Comparison of ENCODE assay signal across 31 cellular contexts in the genomic region with DNA sequence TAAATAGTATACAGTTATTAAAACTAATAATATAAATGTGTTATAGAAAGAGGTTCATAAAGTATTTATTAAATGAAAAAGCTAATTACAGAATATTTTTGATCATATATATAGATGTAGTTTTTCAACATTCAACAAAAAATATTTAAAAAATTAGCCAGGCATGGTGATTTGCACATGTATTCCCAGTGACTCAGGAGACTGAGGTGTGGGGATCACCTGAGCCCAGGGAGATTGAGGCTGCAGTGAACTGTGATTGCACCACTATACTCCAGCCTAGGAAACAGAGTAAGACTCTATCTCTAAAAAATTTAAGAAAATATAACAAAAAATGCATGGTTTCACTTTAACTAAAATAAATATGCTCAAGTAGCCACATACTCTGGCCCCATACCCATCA.
"Had no signal": no experiment of that assay in that cellular context is flagged by ENCODE, and none has a peak within 500 bp of the region (broad histone marks: within the 10 kb centered on the region; RNA-seq: fewer than 3 reads in every experiment).

No MANE protein-coding gene starts in this region.

- H3K4me1 Mint-ChIP-seq: endodermal cell; naive thymus-derived CD8-positive, alpha-beta T cell had no signal

- H2AFZ ChIP-seq: hepatocyte had no signal

- H3K36me3 ChIP-seq: esophagus squamous epithelium, gastrocnemius medialis, heart left ventricle, left lung, pancreas, right atrium auricular region, stomach, thyroid gland had no signal

- H3K4me3 ChIP-seq: dorsolateral prefrontal cortex, esophagus squamous epithelium, gastrocnemius medialis, heart left ventricle, hepatocyte, left lung, pancreas, right atrium auricular region, smooth muscle cell, stomach, thyroid gland had no signal

- H3K4me2 ChIP-seq: hepatocyte, smooth muscle cell had no signal

- FAIRE-seq: endothelial cell of umbilical vein, pancreas had no signal

- H3K36me3 Mint-ChIP-seq: type B pancreatic cell had no signal

- H3K27me3 Mint-ChIP-seq: progenitor cell of endocrine pancreas, type B pancreatic cell had no signal

- H3K4me1 ChIP-seq: esophagus squamous epithelium, gastrocnemius medialis, heart left ventricle, left lung, pancreas, right atrium auricular region, stomach had no signal

- DNase-seq: caudate nucleus; cerebellar nuclear complex; cortex of kidney; dorsolateral prefrontal cortex; effector CD8-positive, alpha-beta T cell; endodermal cell; erythroblast; esophagus squamous epithelium; gastrocnemius medialis; heart left ventricle; left cardiac atrium; left lung; mesendoderm; naive thymus-derived CD8-positive, alpha-beta T cell; nephron progenitor cell; occipital lobe; pancreas; stimulated activated CD4-positive, alpha-beta T cell treated with anti-CD3 and anti-CD28 coated beads, Interleukin-12 subunit alpha, Interleukin-12 subunit beta, amount 100 ng/mL, for 4 hours; stimulated activated CD4-positive, alpha-beta T cell treated with anti-CD3 and anti-CD28 coated beads, Interleukin-1b, Interleukin-23, amount 100 ng/mL, for 48 hours; stimulated activated CD4-positive, alpha-beta T cell treated with anti-CD3 and anti-CD28 coated beads, Interleukin-4, amount 100 ng/mL, for 1 hour; stimulated activated CD8-positive, alpha-beta memory T cell treated with anti-CD3 and anti-CD28 coated beads, Interleukin-4, amount 100 ng/mL, for 48 hours; stimulated activated naive CD4-positive, alpha-beta T cell treated with Interleukin-2 at 50 U/mL for 16 hours; stomach; thyroid gland had no signal

- H3K27me3 ChIP-seq: dorsolateral prefrontal cortex, esophagus squamous epithelium, gastrocnemius medialis, heart left ventricle, hepatocyte, left lung, pancreas, right atrium auricular region, stomach, thyroid gland had no signal

- H3K79me2 ChIP-seq: hepatocyte had no signal

- H3K9me3 ChIP-seq: esophagus squamous epithelium, gastrocnemius medialis, heart left ventricle, pancreas, right atrium auricular region, stomach, thyroid gland had no signal

- H3K4me3 Mint-ChIP-seq: endodermal cell; naive thymus-derived CD8-positive, alpha-beta T cell; nephron progenitor cell; type B pancreatic cell had no signal

- ATAC-seq: gastrocnemius medialis; heart left ventricle; left cardiac atrium; left lung; naive thymus-derived CD8-positive, alpha-beta T cell; pancreas; sciatic nerve had no signal

- H3K27ac ChIP-seq: dorsolateral prefrontal cortex, esophagus squamous epithelium, gastrocnemius medialis, heart left ventricle, hepatocyte, left lung, pancreas, right atrium auricular region, stomach, thyroid gland had no signal

- H3K27ac Mint-ChIP-seq: endodermal cell; naive thymus-derived CD8-positive, alpha-beta T cell; progenitor cell of endocrine pancreas; type B pancreatic cell had no signal
